14 cellular contexts compared by ENCODE assay signal in the genomic region with DNA sequence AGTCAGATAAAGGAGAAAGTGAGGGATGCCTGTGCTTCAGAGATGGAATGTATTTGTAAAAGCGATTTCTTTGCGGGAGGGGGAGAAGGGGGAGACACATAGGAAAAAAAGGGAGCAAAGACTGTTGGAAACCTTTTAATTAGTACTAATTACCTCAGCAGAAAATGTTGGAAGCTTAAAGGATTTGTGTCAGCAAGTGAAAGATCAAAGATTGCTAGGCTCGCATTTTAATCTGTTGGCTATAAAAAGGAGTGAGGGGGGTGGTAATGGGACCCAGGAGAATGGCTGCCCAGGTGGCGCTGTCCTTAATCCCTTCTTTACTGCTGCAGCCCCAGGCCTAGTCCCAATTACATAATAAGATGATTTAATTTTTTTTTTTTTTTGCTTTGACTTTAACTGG.
DNase-seq lines count a peak whose midpoint lies in the region; ATAC-seq and TF ChIP-seq lines count a peak whose summit lies in the region.
"Had no signal": no experiment of that assay in that cellular context is flagged by ENCODE, and none has a peak within 500 bp of the region (broad histone marks: within the 10 kb centered on the region; RNA-seq: fewer than 3 reads in every experiment).

No MANE protein-coding gene starts in this region.

- H3K4ac ChIP-seq in H9 (ENCODE audit: low read depth, low read length): no peak overlapping the region

- H2AFZ ChIP-seq in H9 (ENCODE audit: low read length): no peak overlapping the region

- H3K27ac ChIP-seq in H9 (ENCODE audit: insufficient read length, low read depth, low read length): no peak overlapping the region
- H3K27ac ChIP-seq in ectodermal cell (ENCODE audit: insufficient read depth, low read depth, low read length, poor library complexity, severe bottlenecking): peak overlapping the region; percentile 38
- H3K27ac ChIP-seq: A549, C4-2B, HL-60 had no signal

- H3K27ac Mint-ChIP-seq in H9: peak overlapping the region in 1 of 3 experiments; percentile 48; a peak in 1 of 7 replicates

- H3T11ph ChIP-seq in H9 (ENCODE audit: low read length): no peak overlapping the region

- no peak overlapping the region for H4K8ac ChIP-seq in H9 (replicated peaks; ENCODE audit: insufficient read length, low read depth, low read length)

- H2BK12ac ChIP-seq in H9 (ENCODE audit: insufficient read length, low read depth, low read length): no peak overlapping the region

- H3K18ac ChIP-seq in H9 (ENCODE audit: insufficient read length, low read depth, low read length): no peak overlapping the region

- no peak overlapping the region for H3K56ac ChIP-seq in H9 (ENCODE audit: insufficient read length, low read depth, low read length)

- H3K4me1 ChIP-seq in H9 (ENCODE audit: insufficient read depth, low read length): no peaks in the 10 kb centered on the region; the same call in 1 of the 2 replicates
- H3K4me1 ChIP-seq in ectodermal cell (ENCODE audit: control insufficient read depth, insufficient read depth, low read length): peaks cover 34% of the 10 kb centered on the region
- no peaks in the 10 kb centered on the region for H3K4me1 ChIP-seq in mucosa of descending colon (ENCODE audit: low read depth)
- H3K4me1 ChIP-seq: A549 had no signal

- DNase-seq in H9: no peak
- peak; percentile 35 for DNase-seq in NCI-H69 (lab: John Stamatoyannopoulos, UW)
- DNase-seq in mucosa of descending colon: no peak
- no peak for DNase-seq in middle frontal gyrus (ENCODE audit: extremely low spot score, low spot score)
- DNase-seq: BE2C; CD4-positive, alpha-beta memory T cell; DND-41; GDM1 had no signal

- H3K14ac ChIP-seq in H9 (ENCODE audit: insufficient read depth, low read length): no peak overlapping the region

- no CpG with 5 or more reads among the region's 4 CpGs for WGBS in H9 (ENCODE audit: extremely low coverage, insufficient read length, low lambda C conversion rate)
- 53 to 57% methylated on average over 4 of the region's 4 CpGs for WGBS in ectodermal cell, 2 experiments

- H2AK5ac ChIP-seq in H9 (ENCODE audit: insufficient read length, low read length): no peak overlapping the region

- no peak overlapping the region for H2BK20ac ChIP-seq in H9 (ENCODE audit: low read depth, low read length, poor library complexity, severe bottlenecking)

- H3K9me3 Mint-ChIP-seq in H9: no peaks in the 10 kb centered on the region

- H3K27me3 ChIP-seq in H9 (ENCODE audit: insufficient read depth, low read length) (no peaks in the 10 kb centered on the region), ectodermal cell (ENCODE audit: control insufficient read depth, insufficient read depth, low read length, poor library complexity, severe bottlenecking) (no peaks in the 10 kb centered on the region)
- H3K27me3 ChIP-seq: BE2C had no signal

- H4K5ac ChIP-seq in H9 (ENCODE audit: insufficient read length, low read depth, low read length): no peak overlapping the region

- ATAC-seq in mucosa of descending colon (no peak), GM18868 (IDR thresholded peaks at IDR 0.05; ENCODE audit: unreplicated experiment) (no peak), HG03342 (IDR thresholded peaks at IDR 0.05; ENCODE audit: unreplicated experiment) (no peak)
- ATAC-seq: A549 had no signal

- no peak overlapping the region for H2BK5ac ChIP-seq in H9 (ENCODE audit: insufficient read length, low read length)

- no peaks in the 10 kb centered on the region; the same call in 1 of the 2 replicates for H3K27me3 Mint-ChIP-seq in H9 (ENCODE audit: low read depth)

- no peak overlapping the region for H4K91ac ChIP-seq in H9 (ENCODE audit: insufficient read length, low read depth, low read length)

- H3K36me3 ChIP-seq in ectodermal cell (ENCODE audit: control insufficient read depth, insufficient read depth, low read length) (no peaks in the 10 kb centered on the region), mucosa of descending colon (ENCODE audit: low read depth) (no peaks in the 10 kb centered on the region)
- H3K36me3 ChIP-seq: BE2C had no signal

- no peak overlapping the region for H2BK120ac ChIP-seq in H9 (ENCODE audit: low read depth, low read length, poor library complexity, severe bottlenecking)

- H3K4me2 ChIP-seq in H9 (ENCODE audit: insufficient read depth, insufficient read length, low read length): no peak overlapping the region
- H3K4me2 ChIP-seq: A549 had no signal

- no peak overlapping the region for H3K9ac ChIP-seq in H9 (ENCODE audit: extremely low read depth, insufficient read length, low read length)

- no peak overlapping the region for H3K4me3 Mint-ChIP-seq in H9
- H3K4me3 Mint-ChIP-seq: CD4-positive, alpha-beta memory T cell had no signal

- peaks cover 22 to 36% of the 10 kb centered on the region in 2 experiments for H3K4me1 Mint-ChIP-seq in H9
- H3K4me1 Mint-ChIP-seq: CD4-positive, alpha-beta memory T cell had no signal

- no peak overlapping the region for H3K23ac ChIP-seq in H9 (ENCODE audit: insufficient read length, low read depth, low read length)

- H3K36me3 Mint-ChIP-seq in H9 (ENCODE audit: insufficient read depth in 1 of 3, low read depth in 3 of 3): no peaks in the 10 kb centered on the region
- H3K36me3 Mint-ChIP-seq: CD4-positive, alpha-beta memory T cell had no signal

- no peaks in the 10 kb centered on the region for H3K79me1 ChIP-seq in H9 (ENCODE audit: insufficient read depth, low read depth, low read length, poor library complexity, severe bottlenecking)

- no peaks in the 10 kb centered on the region for H3K79me2 ChIP-seq in H9 (ENCODE audit: insufficient read depth, low read length)

- H3K9me3 ChIP-seq in H9 (ENCODE audit: control insufficient read depth, low read depth, low read length): no peaks in the 10 kb centered on the region
- no peaks in the 10 kb centered on the region for H3K9me3 ChIP-seq in ectodermal cell (ENCODE audit: control insufficient read depth, low read length)
- H3K9me3 ChIP-seq in mucosa of descending colon: no peaks in the 10 kb centered on the region
- H3K9me3 ChIP-seq: A549, BE2C had no signal

- no peaks in the 10 kb centered on the region for H3K23me2 ChIP-seq in H9 (ENCODE audit: insufficient read length, low read depth, low read length, poor library complexity, severe bottlenecking)

- H2BK15ac ChIP-seq in H9 (ENCODE audit: low read depth, low read length): no peak overlapping the region

- no peaks in the 10 kb centered on the region for H4K20me1 ChIP-seq in H9 (ENCODE audit: control insufficient read depth, insufficient read depth, insufficient read length)

- TF ChIP-seq CTCF in H9 (conservative IDR thresholded peaks at IDR 0.05): 0 out of 3 replicates have a peak, but pooled peaks have one; percentile 16
- TF ChIP-seq CTCF in mucosa of descending colon (IDR thresholded peaks at IDR 0.05): no peak

- intact Hi-C loops in mucosa of descending colon (cut with DNase I, micrococcal nuclease): no loop called here

- H3K4me3 ChIP-seq in ectodermal cell (ENCODE audit: insufficient read depth, low read depth, low read length) (no peak overlapping the region), mucosa of descending colon (no peak overlapping the region)
- H3K4me3 ChIP-seq: A549 had no signal
